Comparison of ENCODE assay signal across 16 cellular contexts in genomic region chr10:29731760-29732159, GRCh38.
DNase-seq lines count a peak whose midpoint lies in the region; ATAC-seq and TF ChIP-seq lines count a peak whose summit lies in the region.
"Had no signal": no experiment of that assay in that cellular context is flagged by ENCODE, and none has a peak within 500 bp of the region (broad histone marks: within the 10 kb centered on the region; RNA-seq: fewer than 3 reads in every experiment).

No MANE protein-coding gene starts in this region.

- H3K27ac Mint-ChIP-seq in natural killer cell = no peak overlapping the region
- H3K27ac Mint-ChIP-seq: nephron progenitor cell had no signal

- no peaks in the 10 kb centered on the region for H4K20me1 ChIP-seq in fibroblast of lung (ENCODE audit: control insufficient read depth, extremely low read depth, insufficient read depth, low read length)

- ATAC-seq in GM21825 (IDR thresholded peaks at IDR 0.05; ENCODE audit: unreplicated experiment) (no peak), natural killer cell (no peak)
- ATAC-seq: left lobe of liver had no signal

- H3K27me3 ChIP-seq in fibroblast of lung (ENCODE audit: control insufficient read depth, insufficient read depth, low read length) = no peaks in the 10 kb centered on the region
- H3K27me3 ChIP-seq: cardiac muscle cell had no signal

- H3K36me3 Mint-ChIP-seq in natural killer cell = no peaks in the 10 kb centered on the region

- DNase-seq in DMS 273 (lab: John Stamatoyannopoulos, UW; ENCODE audit: unreplicated experiment) (peak; percentile 94), NCI-H446 (lab: John Stamatoyannopoulos, UW) (peak; percentile 4 to 63), fibroblast of lung (ENCODE audit: low read depth in 2 of 2) (peak; percentile 38 to 48), pons (ENCODE audit: low spot score) (peak; percentile 37), natural killer cell (no peak), A172 (ENCODE audit: low spot score) (no peak)
- DNase-seq in NK-92 treated with Interleukin-12 subunit alpha and Interleukin-12 subunit beta, amount 100 ng/mL, for 24 hours (lab: John Stamatoyannopoulos, UW) = no peak
- DNase-seq: activated CD8-positive, alpha-beta memory T cell treated with anti-CD3 and anti-CD28 coated beads, Interleukin-2, amount 50 U/mL, for 4 hours; activated naive CD4-positive, alpha-beta T cell treated with anti-CD3 and anti-CD28 coated beads, Interleukin-2, amount 50 U/mL, for 16 hours; KG1; NCI-H2081 treated with DMSO at 0.1 percent for 48 hours; nephron progenitor cell; spleen had no signal

- H3K36me3 ChIP-seq in fibroblast of lung (ENCODE audit: control insufficient read depth, insufficient read depth, low read length) = peaks cover 2% of the 10 kb centered on the region
- H3K36me3 ChIP-seq: cardiac muscle cell, spleen had no signal

- H3K27ac ChIP-seq in fibroblast of lung (ENCODE audit: insufficient read depth, low read length) = no peak overlapping the region
- H3K27ac ChIP-seq: cardiac muscle cell had no signal

- no peaks in the 10 kb centered on the region for H3K27me3 Mint-ChIP-seq in natural killer cell (ENCODE audit: low read depth in 2 of 2)

- no peak overlapping the region for H3K9ac ChIP-seq in fibroblast of lung (ENCODE audit: insufficient read depth, low read length)

- H2AFZ ChIP-seq in fibroblast of lung (ENCODE audit: low read length) = no peak overlapping the region

- no peaks in the 10 kb centered on the region for H3K4me1 ChIP-seq in fibroblast of lung (ENCODE audit: control insufficient read depth, extremely low read depth, insufficient read depth, low read length)

- intact Hi-C loops in natural killer cell (cut with micrococcal nuclease) = loop anchor here (10.0 kb wide), 1 partner anchor 47 kb away; no protein-coding TSS in a partner anchor

- peak overlapping the region in 1 of 4 experiments; percentile 39 for H3K4me3 ChIP-seq in fibroblast of lung (replicated peaks in 1 of 4; ENCODE audit: control extremely low read depth in 1 of 4, insufficient read depth in 1 of 4, low read depth in 3 of 4, low read length in 4 of 4)
- H3K4me3 ChIP-seq: cardiac muscle cell, spleen had no signal

- no peak overlapping the region for H3K4me3 Mint-ChIP-seq in natural killer cell
- H3K4me3 Mint-ChIP-seq: nephron progenitor cell had no signal

- H3K9me3 ChIP-seq in fibroblast of lung (ENCODE audit: control insufficient read depth, insufficient read depth, low read depth, low read length) = no peaks in the 10 kb centered on the region
- H3K9me3 ChIP-seq: spleen had no signal

- peak overlapping the region; percentile 40 for H3K4me2 ChIP-seq in fibroblast of lung (ENCODE audit: extremely low read depth, insufficient read depth, low read length)

- peaks cover 37% of the 10 kb centered on the region for H3K79me2 ChIP-seq in fibroblast of lung (ENCODE audit: control insufficient read depth, insufficient read depth, low read length)

- H3K9me3 Mint-ChIP-seq in natural killer cell = no peaks in the 10 kb centered on the region

- TF ChIP-seq CTCF in fibroblast of lung (conservative IDR thresholded peaks at IDR 0.05 in 1 of 2, IDR thresholded peaks at IDR 0.05 in 1 of 2; ENCODE audit: low read depth in 1 of 2, low read length in 2 of 2) (no peak), natural killer cell (IDR thresholded peaks at IDR 0.05) (no peak)

- H3K4me1 Mint-ChIP-seq in natural killer cell = peaks cover 11 to 45% of the 10 kb centered on the region in 2 donors

Comparison
In these comparisons a context has a peak if more than half of its experiments do, and no peak if none do; other contexts are left out.
1. DNase-seq: peak in DMS 273 (single experiment), NCI-H446 (2 of 2), fibroblast of lung (2 of 2) and pons (single experiment); none in NK-92 treated with Interleukin-12 subunit alpha and Interleukin-12 subunit beta, amount 100 ng/mL, for 24 hours (single experiment), natural killer cell (single experiment) and A172 (single experiment).